Comparison of ENCODE assay signal across 1 cellular context in genomic region chr22:40044870-40045834, GRCh38.
TF ChIP-seq lines count a peak whose summit lies in the region.

No MANE protein-coding gene starts in this region.

TF ChIP-seq in HepG2, 621 proteins besides CTCF, POLR2A, EP300 and RAD21 (continued from another document and continues in another):
- TF ChIP-seq ZNF646 (CRISPR knock-in tag; IDR thresholded peaks at IDR 0.05) (no peak), ZNF766 (CRISPR knock-in tag; IDR thresholded peaks at IDR 0.05; ENCODE audit: borderline replicate concordance) (no peak), RNF2 (conservative IDR thresholded peaks at IDR 0.05; ENCODE audit: low read depth) (no peak), HIVEP1 (CRISPR knock-in tag; IDR thresholded peaks at IDR 0.05) (no peak), IKZF1 (IDR thresholded peaks at IDR 0.05) (no peak), TFAP4 (IDR thresholded peaks at IDR 0.05; ENCODE audit: borderline replicate concordance, low read depth) (no peak), ZNF460 (CRISPR knock-in tag; IDR thresholded peaks at IDR 0.05; ENCODE audit: borderline replicate concordance) (no peak), PLRG1 (conservative IDR thresholded peaks at IDR 0.05) (no peak), ZNF432 (CRISPR knock-in tag; IDR thresholded peaks at IDR 0.05; ENCODE audit: borderline replicate concordance) (no peak), ZNF264 (CRISPR knock-in tag; IDR thresholded peaks at IDR 0.05) (no peak), CERS6 (CRISPR knock-in tag; IDR thresholded peaks at IDR 0.05) (no peak), ZBTB14 (CRISPR knock-in tag; IDR thresholded peaks at IDR 0.05) (peak; percentile 89), ZNF142 (CRISPR knock-in tag; IDR thresholded peaks at IDR 0.05) (no peak), ZNF558 (CRISPR knock-in tag; IDR thresholded peaks at IDR 0.05; ENCODE audit: borderline replicate concordance) (peak; percentile 29; the same call in 1 of the 2 replicates), ZNF224 (CRISPR knock-in tag; IDR thresholded peaks at IDR 0.05) (0 out of 2 replicates have a peak, but pooled peaks have one; percentile 21), ZNF713 (CRISPR knock-in tag; IDR thresholded peaks at IDR 0.05) (no peak), TCF7L2 (IDR thresholded peaks at IDR 0.05; ENCODE audit: low read depth, low read length) (no peak), ZNF782 (CRISPR knock-in tag; IDR thresholded peaks at IDR 0.05; ENCODE audit: borderline replicate concordance) (no peak), ZNF710 (CRISPR knock-in tag; IDR thresholded peaks at IDR 0.05; ENCODE audit: borderline replicate concordance) (no peak), PITX1 (CRISPR knock-in tag; IDR thresholded peaks at IDR 0.05) (0 out of 2 replicates have a peak, but pooled peaks have one; percentile 20), ZBTB44 (CRISPR knock-in tag; IDR thresholded peaks at IDR 0.05) (peak; percentile 20; the same call in 1 of the 2 replicates), EEA1 (CRISPR knock-in tag; IDR thresholded peaks at IDR 0.05; ENCODE audit: borderline replicate concordance) (no peak), ZNF775 (CRISPR knock-in tag; IDR thresholded peaks at IDR 0.05; ENCODE audit: borderline replicate concordance) (no peak), YEATS2 (CRISPR knock-in tag; IDR thresholded peaks at IDR 0.05; ENCODE audit: borderline replicate concordance) (no peak; the same call in 1 of the 2 replicates), SKIL (CRISPR knock-in tag; IDR thresholded peaks at IDR 0.05; ENCODE audit: borderline replicate concordance) (no peak), HCFC1 (IDR thresholded peaks at IDR 0.05; ENCODE audit: low read depth, low read length) (no peak), PHF5A (CRISPR knock-in tag; IDR thresholded peaks at IDR 0.05; ENCODE audit: low read depth, unreplicated experiment) (no peak), CBFB (CRISPR knock-in tag; IDR thresholded peaks at IDR 0.05) (peak; percentile 12; the same call in 1 of the 2 replicates), REPIN1 (CRISPR knock-in tag; IDR thresholded peaks at IDR 0.05; ENCODE audit: borderline replicate concordance, low read depth) (no peak), ZBTB33 (CRISPR knock-in tag; IDR thresholded peaks at IDR 0.05) (0 out of 2 replicates have a peak, but pooled peaks have one; percentile 21), ZNF607 (CRISPR knock-in tag; IDR thresholded peaks at IDR 0.05; ENCODE audit: borderline replicate concordance) (no peak)
